24 cellular contexts compared by ENCODE assay signal in the genomic region with DNA sequence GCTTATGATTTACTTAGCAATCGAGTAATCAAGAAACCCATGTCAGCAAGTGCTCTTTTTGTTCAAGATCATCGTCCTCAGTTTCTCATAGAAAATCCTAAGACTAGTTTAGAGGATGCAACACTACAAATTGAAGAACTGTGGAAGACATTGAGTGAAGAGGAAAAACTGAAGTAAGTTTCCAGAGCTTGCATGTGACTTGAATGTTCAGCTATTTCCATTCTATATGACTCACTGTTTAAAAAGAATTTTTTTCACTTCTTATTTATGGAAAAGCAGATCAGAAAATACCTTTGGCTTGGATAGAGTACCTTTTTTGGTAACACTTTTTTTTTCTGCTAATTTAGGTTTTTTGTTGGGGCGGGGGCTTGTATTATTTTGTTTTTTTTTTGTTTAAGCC.
DNase-seq lines count a peak whose midpoint lies in the region; ATAC-seq, FAIRE-seq and TF ChIP-seq lines count a peak whose summit lies in the region.
"Had no signal": no experiment of that assay in that cellular context is flagged by ENCODE, and none has a peak within 500 bp of the region (broad histone marks: within the 10 kb centered on the region; RNA-seq: fewer than 3 reads in every experiment).

No MANE protein-coding gene starts in this region.

- ATAC-seq in GM21381 (IDR thresholded peaks at IDR 0.05; ENCODE audit: unreplicated experiment) (no peak), left lobe of liver (no peak)
- ATAC-seq: activated CD4-positive, alpha-beta T cell treated with anti-CD3 and anti-CD28 coated beads for 36 hours; effector memory CD8-positive, alpha-beta T cell; esophagus mucosa; left ventricle myocardium superior; psoas muscle; upper lobe of right lung had no signal

- H3K4me3 ChIP-seq in choroid plexus epithelial cell (ENCODE audit: low read depth, low read length) = no peak overlapping the region
- H3K4me3 ChIP-seq: adrenal gland, HAP-1, psoas muscle, suprapubic skin, upper lobe of right lung had no signal

- DNase-seq in EH (ENCODE audit: low read depth) (peak; percentile 49), HS-5 (ENCODE audit: low read depth) (peak; percentile 41), choroid plexus epithelial cell (ENCODE audit: low read depth) (peak; percentile 39), left lobe of liver (ENCODE audit: low spot score) (no peak), NCI-H2081 treated with DMSO at 0.1 percent for 48 hours (lab: John Stamatoyannopoulos, UW) (no peak)
- DNase-seq: activated CD4-positive, alpha-beta T cell treated with anti-CD3 and anti-CD28 coated beads for 36 hours; adrenal gland; CD4-positive, alpha-beta T cell; effector memory CD8-positive, alpha-beta T cell; islet precursor cell; Karpas-422; left ventricle myocardium superior; naive B cell; NCI-H1048; NCI-H187 treated with DMSO at 0.1 percent for 48 hours; NCI-H524; psoas muscle; stimulated activated naive CD4-positive, alpha-beta T cell; upper lobe of right lung had no signal

- peak; percentile 65 for FAIRE-seq in islet of Langerhans (lab: Jason Lieb, UNC)

- no peak for TF ChIP-seq CTCF in choroid plexus epithelial cell (conservative IDR thresholded peaks at IDR 0.05; ENCODE audit: low read depth, low read length)

Comparison
In these comparisons a context has a peak if more than half of its experiments do, and no peak if none do; other contexts are left out.
1. DNase-seq: peak in EH (single experiment), HS-5 (single experiment) and choroid plexus epithelial cell (single experiment); none in left lobe of liver (single experiment) and NCI-H2081 treated with DMSO at 0.1 percent for 48 hours (single experiment).